Comparison of ENCODE assay signal across 11 cellular contexts in genomic region chr9:68933434-68934318, GRCh38.
DNase-seq lines count a peak whose midpoint lies in the region; ATAC-seq and TF ChIP-seq lines count a peak whose summit lies in the region.
"Had no signal": no experiment of that assay in that cellular context is flagged by ENCODE, and none has a peak within 500 bp of the region (broad histone marks: within the 10 kb centered on the region; RNA-seq: fewer than 3 reads in every experiment).

No MANE protein-coding gene starts in this region.

- H3K36me3 ChIP-seq in spleen (peaks cover 0 to 7% (median 0%) of the 10 kb centered on the region in 6 donors), psoas muscle (ENCODE audit: insufficient read depth in 1 of 2, low read depth in 1 of 2) (no peaks in the 10 kb centered on the region)

- H3K27ac ChIP-seq in spleen (peak overlapping the region in 2 of 8 donors; percentile 32 to 54), psoas muscle (no peak overlapping the region)

- intact Hi-C loops in spleen (cut with DNase I; ENCODE audit: low total_unique reads), result no loop called here
- intact Hi-C loops in psoas muscle (cut with DNase I), result loop anchor here in 1 of 2 donors (10.0 kb wide), 2 partner anchors 259 to 299 kb away; no protein-coding TSS in a partner anchor

- H3K4me3 ChIP-seq in spleen (no peak overlapping the region), psoas muscle (no peak overlapping the region)
- H3K4me3 ChIP-seq: skin epidermis had no signal

- peaks cover 0 to 16% (median 3%) of the 10 kb centered on the region in 6 donors for H3K4me1 ChIP-seq in spleen
- no peaks in the 10 kb centered on the region for H3K4me1 ChIP-seq in psoas muscle

- no peak for TF ChIP-seq POLR2A in spleen (IDR thresholded peaks at IDR 0.05)

- H3K27me3 ChIP-seq in spleen (replicated peaks in 1 of 7) (no peaks in the 10 kb centered on the region), psoas muscle (ENCODE audit: insufficient read depth in 3 of 3, low read length in 2 of 3) (no peaks in the 10 kb centered on the region)

- H3K9me3 ChIP-seq in spleen (no peaks in the 10 kb centered on the region), psoas muscle (no peaks in the 10 kb centered on the region)

- WGBS in spleen, 5 donors, result 63 to 78% (median 68%) methylated on average over 4 of the region's 4 CpGs
- 48 to 61% (median 56%) methylated on average over 4 of the region's 4 CpGs for WGBS in psoas muscle, 3 donors

- TF ChIP-seq CTCF in spleen (IDR thresholded peaks at IDR 0.05 in 8 of 11, conservative IDR thresholded peaks at IDR 0.05 in 3 of 11), result no peak
- no peak for TF ChIP-seq CTCF in psoas muscle (IDR thresholded peaks at IDR 0.05)

- ATAC-seq in GM18508 (IDR thresholded peaks at IDR 0.05; ENCODE audit: insufficient read depth, unreplicated experiment) (peak; percentile 84), GM21423 (IDR thresholded peaks at IDR 0.05; ENCODE audit: unreplicated experiment) (peak; percentile 93), HG03060 (IDR thresholded peaks at IDR 0.05; ENCODE audit: low read depth, unreplicated experiment) (peak; percentile 88), psoas muscle (no peak)
- ATAC-seq: stimulated activated naive CD8-positive, alpha-beta T cell treated with anti-CD3 and anti-CD28 coated beads, Interleukin-15, Interleukin-2, amounts not matched to agents 100 U/mL and 50 U/mL, for 24 hours had no signal

- peak; percentile 16 for DNase-seq in RPMI8226
- no peak for DNase-seq in spleen
- no peak for DNase-seq in 8988T
- no peak for DNase-seq in NCI-H524 treated with DMSO at 0.1 percent for 48 hours (lab: John Stamatoyannopoulos, UW)
- DNase-seq in psoas muscle, result no peak
- DNase-seq: COR-L47; stimulated activated naive CD8-positive, alpha-beta T cell treated with anti-CD3 and anti-CD28 coated beads, Interleukin-15, Interleukin-2, amounts not matched to agents 100 U/mL and 50 U/mL, for 24 hours had no signal

Comparison
In these comparisons a context has a peak if more than half of its experiments do, and no peak if none do; other contexts are left out.
1. ATAC-seq: peak in GM18508 (single experiment), GM21423 (single experiment) and HG03060 (single experiment); none in psoas muscle (0 of 4).